28 cellular contexts compared by ENCODE assay signal in genomic region chr3:3991598-3991997, GRCh38.
"Had no signal": no experiment of that assay in that cellular context is flagged by ENCODE, and none has a peak within 500 bp of the region (broad histone marks: within the 10 kb centered on the region; RNA-seq: fewer than 3 reads in every experiment).

No MANE protein-coding gene starts in this region.

- H3K27ac ChIP-seq: colonic mucosa, coronary artery, dorsolateral prefrontal cortex, epithelial cell of prostate, esophagus muscularis mucosa, esophagus squamous epithelium, foreskin keratinocyte, gastrocnemius medialis, gastroesophageal sphincter, heart left ventricle, heart right ventricle had no signal

- H3K27me3 ChIP-seq: colonic mucosa, dorsolateral prefrontal cortex, esophagus muscularis mucosa, esophagus squamous epithelium, foreskin keratinocyte, gastrocnemius medialis, gastroesophageal sphincter, heart left ventricle, heart right ventricle had no signal

- FAIRE-seq: colon, endometrium, endothelial cell of umbilical vein, frontal cortex had no signal

- ATAC-seq: effector memory CD8-positive, alpha-beta T cell; esophagus mucosa; foreskin keratinocyte; gastrocnemius medialis; gastroesophageal sphincter; heart left ventricle; heart right ventricle had no signal

- H3K36me3 ChIP-seq: colonic mucosa, esophagus muscularis mucosa, esophagus squamous epithelium, gastrocnemius medialis, gastroesophageal sphincter, heart left ventricle, heart right ventricle had no signal

- H3K4me1 ChIP-seq: colonic mucosa, esophagus muscularis mucosa, esophagus squamous epithelium, foreskin keratinocyte, gastrocnemius medialis, gastroesophageal sphincter, heart left ventricle, heart right ventricle had no signal

- H3K4me3 ChIP-seq: colonic mucosa, coronary artery, dorsolateral prefrontal cortex, esophagus muscularis mucosa, esophagus squamous epithelium, gastrocnemius medialis, gastroesophageal sphincter, heart left ventricle, heart right ventricle had no signal

- H3K9me3 ChIP-seq: colonic mucosa, esophagus muscularis mucosa, esophagus squamous epithelium, gastrocnemius medialis had no signal

- DNase-seq: colonic mucosa; cortex of kidney; dermis blood vessel endothelial cell; dorsolateral prefrontal cortex; effector CD4-positive, alpha-beta T cell; effector CD8-positive, alpha-beta T cell; effector memory CD4-positive, alpha-beta T cell; effector memory CD8-positive, alpha-beta T cell; endodermal cell; erythroblast; esophagus squamous epithelium; foreskin fibroblast; foreskin keratinocyte; foreskin melanocyte; gastrocnemius medialis; glutamatergic neuron; head of caudate nucleus; heart left ventricle; heart right ventricle had no signal
